ENCODE assay signal across 18 cellular contexts in genomic region chr6:44202972-44203750, GRCh38. TPM values are rescaled to one million over a fixed set of nuclear protein-coding genes. Genes with fewer than 3 reads are reported as not detected.
A peak's percentile ranks its signal among the peaks of the same experiment; 100 is the strongest.
DNase-seq lines count a peak whose midpoint lies in the region; ATAC-seq, FAIRE-seq and TF ChIP-seq lines count a peak whose summit lies in the region.
"Had no signal": no experiment of that assay in that cellular context is flagged by ENCODE, and none has a peak within 500 bp of the region (broad histone marks: within the 10 kb centered on the region; RNA-seq: fewer than 3 reads in every experiment).

No MANE protein-coding gene starts in this region.

- no peaks in the 10 kb centered on the region for H3K4me1 Mint-ChIP-seq in activated naive CD4-positive, alpha-beta T cell treated with anti-CD3 and anti-CD28 coated beads for 36 hours (ENCODE audit: low read depth)
- H3K4me1 Mint-ChIP-seq: activated T-helper 17 cell treated with anti-CD3 and anti-CD28 coated beads, Interleukin-2, amount 50 U/mL, for 72 hours had no signal

- H2AFZ ChIP-seq in H1 (ENCODE audit: low read length), result no peak overlapping the region
- H2AFZ ChIP-seq in OCI-LY7 (ENCODE audit: low read length), result no peak overlapping the region

- H3K27me3 Mint-ChIP-seq in activated naive CD4-positive, alpha-beta T cell treated with anti-CD3 and anti-CD28 coated beads for 36 hours (ENCODE audit: low read depth), result no peaks in the 10 kb centered on the region

- TF ChIP-seq POLR2A in H1 (IDR thresholded peaks at IDR 0.05; ENCODE audit: control extremely low read depth in 1 of 2, low read depth in 2 of 2, low read length in 2 of 2) (no peak), suprapubic skin (IDR thresholded peaks at IDR 0.05) (no peak)

- H3K4me3 ChIP-seq in NT2/D1 (ENCODE audit: insufficient read length, low read depth) (peak overlapping the region; percentile 9), H1 (ENCODE audit: extremely low read depth in 1 of 4, insufficient read depth in 2 of 4, low read depth in 3 of 4, low read length in 4 of 4) (peak overlapping the region in 2 of 4 experiments; percentile 5 to 7; a peak in 3 of 8 replicates), mucosa of descending colon (no peak overlapping the region), suprapubic skin (no peak overlapping the region), OCI-LY7 (ENCODE audit: low read depth, low read length, poor library complexity, severe bottlenecking) (no peak overlapping the region)
- H3K4me3 ChIP-seq: thoracic aorta had no signal

- peak overlapping the region; percentile 99 for H2BK5ac ChIP-seq in H1 (ENCODE audit: low read depth, low read length)

- TF ChIP-seq EP300 in H1 (IDR thresholded peaks at IDR 0.05; ENCODE audit: borderline replicate concordance in 1 of 2, low read depth in 2 of 2, low read length in 2 of 2) (no peak), suprapubic skin (IDR thresholded peaks at IDR 0.05) (no peak)

- peak overlapping the region; percentile 65 for H3K9ac ChIP-seq in NT2/D1 (ENCODE audit: insufficient read length, low read depth)
- H3K9ac ChIP-seq in H1 (replicated peaks in 1 of 4; ENCODE audit: extremely low read depth in 1 of 4, low read depth in 3 of 4, low read length in 3 of 4), result peak overlapping the region in 3 of 4 experiments; percentile 47 to 58 (median 51); a peak in 5 of 7 replicates

- no peaks in the 10 kb centered on the region for H4K20me1 ChIP-seq in H1 (replicated peaks in 1 of 2; ENCODE audit: control insufficient read depth in 1 of 2, insufficient read depth in 2 of 2, low read length in 2 of 2)
- H4K20me1 ChIP-seq in OCI-LY7 (ENCODE audit: insufficient read depth, low read length), result no peaks in the 10 kb centered on the region

- H3K18ac ChIP-seq in H1 (ENCODE audit: extremely low read depth, low read length), result peak overlapping the region; percentile 99

- H3K27me3 ChIP-seq in NT2/D1 (ENCODE audit: insufficient read depth, insufficient read length) (no peaks in the 10 kb centered on the region), H1 (replicated peaks in 1 of 4; ENCODE audit: control insufficient read depth in 3 of 4, extremely low read depth in 1 of 4, insufficient read depth in 3 of 4, low read length in 3 of 4) (no peaks in the 10 kb centered on the region), suprapubic skin (no peaks in the 10 kb centered on the region)

- peak; percentile 40 for ATAC-seq in mucosa of descending colon
- ATAC-seq: activated T-helper 17 cell treated with anti-CD3 and anti-CD28 coated beads, Interleukin-2, amount 50 U/mL, for 72 hours had no signal

- DNase-seq in NT2/D1 (ENCODE audit: low read depth, low spot score) (no peak), H1 (ENCODE audit: low read depth in 1 of 2, low spot score in 2 of 2) (no peak), mucosa of descending colon (no peak), suprapubic skin (ENCODE audit: low spot score in 2 of 2) (no peak), NCI-H146 (lab: John Stamatoyannopoulos, UW) (no peak), cerebellum (ENCODE audit: low spot score) (no peak), OCI-LY7 (ENCODE audit: low spot score) (no peak)
- no peak for DNase-seq in activated naive CD4-positive, alpha-beta T cell treated with anti-CD3 and anti-CD28 coated beads for 36 hours
- DNase-seq: amygdala; NCI-H187; NCI-H510A treated with DMSO at 0.1 percent for 48 hours; stimulated activated CD4-positive, alpha-beta T cell treated with anti-CD3 and anti-CD28 coated beads, Interleukin-4, amount 100 ng/mL, for 1 hour; stimulated activated CD8-positive, alpha-beta memory T cell treated with anti-CD3 and anti-CD28 coated beads, Interleukin-4, amount 100 ng/mL, for 48 hours; SW 1271 had no signal

- TF ChIP-seq RAD21 in H1 (IDR thresholded peaks at IDR 0.05 in 1 of 2, conservative IDR thresholded peaks at IDR 0.05 in 1 of 2; ENCODE audit: low read depth in 2 of 2, low read length in 2 of 2), result no peak

- H2BK12ac ChIP-seq in H1 (ENCODE audit: low read depth, low read length), result peak overlapping the region; percentile 100

- peak overlapping the region; percentile 99 for H4K91ac ChIP-seq in H1 (replicated peaks; ENCODE audit: insufficient read length, low read length)

- no peaks in the 10 kb centered on the region for H3K36me3 Mint-ChIP-seq in activated naive CD4-positive, alpha-beta T cell treated with anti-CD3 and anti-CD28 coated beads for 36 hours (ENCODE audit: low read depth)

- WGBS in H1 (ENCODE audit: extremely low coverage in 1 of 2, insufficient coverage in 1 of 2, insufficient read length in 1 of 2, insufficient replicate concordance in 2 of 2, low coverage in 1 of 2, low lambda C conversion rate in 2 of 2, missing lambda C conversion rate in 1 of 2), 2 experiments, result 84% methylated on average over 11 of the region's 11 CpGs; no CpG with 5 or more reads in 1 of the 2 experiments
- 90% methylated on average over 8 of the region's 11 CpGs for WGBS in suprapubic skin

- CTCF ChIA-PET in H1 (lab: Charles Lee; ENCODE audit: partially characterized antibody), result interaction anchor here (0.8 to 3.5 kb wide), 11 partner anchors 8 to 53 kb away, joined by 3 to 21 read pairs (median 6); partner anchors contain the start of gene SLC29A1
- CTCF ChIA-PET in OCI-LY7 (lab: Charles Lee; ENCODE audit: unreplicated experiment), result interaction anchor here (0.6 kb wide), 1 partner anchor 103 kb away, joined by 5 read pairs; no protein-coding TSS in a partner anchor
- CTCF ChIA-PET in activated naive CD4-positive, alpha-beta T cell treated with anti-CD3 and anti-CD28 coated beads for 36 hours (lab: Charles Lee), result interaction anchor here (2.3 kb wide), 1 partner anchor 10 kb away, joined by 6 read pairs; no protein-coding TSS in a partner anchor

- H3K9me3 Mint-ChIP-seq in activated naive CD4-positive, alpha-beta T cell treated with anti-CD3 and anti-CD28 coated beads for 36 hours, result no peaks in the 10 kb centered on the region
- H3K9me3 Mint-ChIP-seq: activated T-helper 17 cell treated with anti-CD3 and anti-CD28 coated beads, Interleukin-2, amount 50 U/mL, for 72 hours had no signal

- no peaks in the 10 kb centered on the region for H3K79me1 ChIP-seq in H1 (ENCODE audit: low read depth, low read length)

- peak overlapping the region; percentile 82 for H2AK5ac ChIP-seq in H1 (ENCODE audit: low read depth, low read length)

- POLR2A ChIA-PET in H1 (lab: Charles Lee; ENCODE audit: partially characterized antibody), result interaction anchor here (0.7 to 6.2 kb wide), 19 partner anchors 9 to 459 kb away, joined by 3 to 60 read pairs (median 5); partner anchors contain the start of genes HSP90AB1, MYMX and SLC29A1
- POLR2A ChIA-PET in OCI-LY7 (lab: Charles Lee), result no interaction called here

- no peaks in the 10 kb centered on the region for H3K9me2 ChIP-seq in OCI-LY7 (ENCODE audit: insufficient read depth, low read length)

- H3K23ac ChIP-seq in H1 (ENCODE audit: insufficient read length), result no peak overlapping the region

- H3K9me3 ChIP-seq in NT2/D1 (ENCODE audit: insufficient read depth, low read length) (no peaks in the 10 kb centered on the region), H1 (ENCODE audit: insufficient read depth in 2 of 2, low read depth in 1 of 2, low read length in 1 of 2) (no peaks in the 10 kb centered on the region), mucosa of descending colon (no peaks in the 10 kb centered on the region), suprapubic skin (no peaks in the 10 kb centered on the region), OCI-LY7 (ENCODE audit: low read length) (no peaks in the 10 kb centered on the region)
- H3K9me3 ChIP-seq: thoracic aorta had no signal

- H3K27ac ChIP-seq in H1 (ENCODE audit: low read depth, low read length) (peak overlapping the region; percentile 93), suprapubic skin (peak overlapping the region; percentile 85), OCI-LY7 (ENCODE audit: low read depth, low read length, poor library complexity, severe bottlenecking) (no peak overlapping the region)
- H3K27ac ChIP-seq: thoracic aorta had no signal

- TF ChIP-seq CTCF in H1 (IDR thresholded peaks at IDR 0.05; ENCODE audit: control extremely low read depth in 1 of 3, insufficient read depth in 1 of 3, low read depth in 1 of 3, low read length in 3 of 3), result no peak
- no peak for TF ChIP-seq CTCF in mucosa of descending colon (IDR thresholded peaks at IDR 0.05)
- no peak for TF ChIP-seq CTCF in suprapubic skin (IDR thresholded peaks at IDR 0.05)
- TF ChIP-seq CTCF in OCI-LY7 (conservative IDR thresholded peaks at IDR 0.05; ENCODE audit: low read length), result no peak

- H2BK20ac ChIP-seq in H1 (ENCODE audit: low read length), result peak overlapping the region; percentile 95

- BruUV-seq in OCI-LY7 (replicated peaks; lab: Mats Ljungman, UMichigan), result no TSS peak

- H3K56ac ChIP-seq in H1 (replicated peaks; ENCODE audit: insufficient read length, low read depth, low read length), result peak overlapping the region; percentile 60

- H3K4ac ChIP-seq in H1 (replicated peaks; ENCODE audit: insufficient read length, low read depth, low read length), result peak overlapping the region; percentile 94

- H3K4me2 ChIP-seq in H1 (ENCODE audit: insufficient read depth in 1 of 2, low read depth in 2 of 2, low read length in 2 of 2), result peak overlapping the region; percentile 49 to 55
- no peak overlapping the region for H3K4me2 ChIP-seq in OCI-LY7 (ENCODE audit: low read length)

- intact Hi-C loops in mucosa of descending colon (cut with DNase I, micrococcal nuclease), result no loop called here
- intact Hi-C loops in OCI-LY7 (cut with micrococcal nuclease; ENCODE audit: unreplicated experiment), result no loop called here
- intact Hi-C loops in activated naive CD4-positive, alpha-beta T cell treated with anti-CD3 and anti-CD28 coated beads for 36 hours (cut with micrococcal nuclease), result no loop called here

- H2BK15ac ChIP-seq in H1 (ENCODE audit: low read length), result peak overlapping the region; percentile 53; the same call in 1 of the 2 replicates

- peak; percentile 65 for FAIRE-seq in H1 (lab: Jason Lieb, UNC)

- peaks cover 17% of the 10 kb centered on the region for H3K4me1 ChIP-seq in NT2/D1 (ENCODE audit: insufficient read depth, insufficient read length)
- peaks cover 21 to 32% (median 30%) of the 10 kb centered on the region in 4 experiments for H3K4me1 ChIP-seq in H1 (replicated peaks in 1 of 4; ENCODE audit: control insufficient read depth in 3 of 4, insufficient read depth in 4 of 4, low read length in 3 of 4)
- no peaks in the 10 kb centered on the region for H3K4me1 ChIP-seq in mucosa of descending colon (ENCODE audit: low read depth)
- peaks cover 49% of the 10 kb centered on the region for H3K4me1 ChIP-seq in suprapubic skin
- H3K4me1 ChIP-seq in OCI-LY7 (ENCODE audit: insufficient read depth, low read length, poor library complexity, severe bottlenecking), result peaks cover 9% of the 10 kb centered on the region

- H3K79me2 ChIP-seq in H1 (ENCODE audit: control insufficient read depth in 1 of 2, insufficient read depth in 2 of 2, low read length in 2 of 2) (no peaks in the 10 kb centered on the region), OCI-LY7 (ENCODE audit: insufficient read depth, low read depth, low read length) (no peaks in the 10 kb centered on the region)

- H3K36me3 ChIP-seq in NT2/D1 (ENCODE audit: insufficient read depth, insufficient read length, low read length) (no peaks in the 10 kb centered on the region), H1 (ENCODE audit: control insufficient read depth in 2 of 4, insufficient read depth in 4 of 4, low read length in 3 of 4) (no peaks in the 10 kb centered on the region), mucosa of descending colon (ENCODE audit: low read depth) (no peaks in the 10 kb centered on the region), suprapubic skin (no peaks in the 10 kb centered on the region), OCI-LY7 (ENCODE audit: insufficient read depth, low read length) (no peaks in the 10 kb centered on the region)
- H3K36me3 ChIP-seq: thoracic aorta had no signal

- H3K27ac Mint-ChIP-seq in activated naive CD4-positive, alpha-beta T cell treated with anti-CD3 and anti-CD28 coated beads for 36 hours, result no peak overlapping the region
- H3K27ac Mint-ChIP-seq: activated T-helper 17 cell treated with anti-CD3 and anti-CD28 coated beads, Interleukin-2, amount 50 U/mL, for 72 hours had no signal

- no peak overlapping the region for H3K4me3 Mint-ChIP-seq in activated naive CD4-positive, alpha-beta T cell treated with anti-CD3 and anti-CD28 coated beads for 36 hours
- H3K4me3 Mint-ChIP-seq: activated T-helper 17 cell treated with anti-CD3 and anti-CD28 coated beads, Interleukin-2, amount 50 U/mL, for 72 hours had no signal

- no peaks in the 10 kb centered on the region; the same call in 1 of the 2 replicates for H3K23me2 ChIP-seq in H1 (ENCODE audit: low read depth, low read length)

- peak overlapping the region; percentile 95 for H4K5ac ChIP-seq in H1 (ENCODE audit: insufficient read length, low read depth, low read length)

- H3K14ac ChIP-seq in H1 (ENCODE audit: insufficient read length), result no peak overlapping the region

- peak overlapping the region; percentile 95 for H2BK120ac ChIP-seq in H1 (replicated peaks; ENCODE audit: low read depth, low read length)

- H4K8ac ChIP-seq in H1 (ENCODE audit: extremely low read depth, insufficient read depth, low read length), result peak overlapping the region; percentile 97; the same call in 1 of the 2 replicates

RNA-seq across cellular contexts. Expression of gene MYMX, which starts 13.6 kb away (rescaled TPM):
- total RNA-seq in H1 (2021; fragmentation: NEBNext Ultra II Directional; extraction: Animal tissue kit (Norgen Biotek cat#: 25700)), result 4.7 and 5.2 TPM in 2 replicates
- polyA plus RNA-seq in H1 (2011; rRNA removed), result 5.3 and 6.9 TPM in 2 replicates
- 6.9 TPM for polyA plus RNA-seq in H1 (2011; cell fraction: cytosol; rRNA removed)
- 8.2 TPM for polyA plus RNA-seq in H1 (2011; cell fraction: nucleus; rRNA removed)
- 7.5 to 8.9 TPM (median 7.9 TPM) in 4 replicates for polyA plus RNA-seq in H1 (2012, experiment 1 of 2)
- 9.3 TPM for polyA plus RNA-seq in H1 (2012, experiment 2 of 2)
- 10.1 TPM for polyA plus RNA-seq in H1 (2013, experiment 1 of 2)
- polyA plus RNA-seq in H1 (2013, experiment 2 of 2), result 10.6 TPM
- polyA minus RNA-seq in H1 (2011; rRNA and poly(A)+ RNA removed), result 3.2 and 3.8 TPM in 2 replicates
- 5.0 TPM for polyA minus RNA-seq in H1 (2011; cell fraction: cytosol; rRNA and poly(A)+ RNA removed)
- polyA minus RNA-seq in H1 (2011; cell fraction: nucleus; rRNA and poly(A)+ RNA removed), result 5.1 TPM
- total RNA-seq in mucosa of descending colon (under 1 TPM in 1 of 3 donors, not detected in 2; 0.39 TPM), suprapubic skin (not detected), cerebellum (not detected), OCI-LY7 (2022) (not detected in 2 replicates)
- not detected in 2 replicates for total RNA-seq in OCI-LY7 (2014; rRNA removed; shearing (Covaris generic))
- total RNA-seq in activated naive CD4-positive, alpha-beta T cell treated with anti-CD3 and anti-CD28 coated beads for 36 hours, result not detected
- total RNA-seq: activated T-helper 17 cell treated with anti-CD3 and anti-CD28 coated beads, Interleukin-2, amount 50 U/mL, for 72 hours; chondrocyte; thoracic aorta had no signal
- polyA plus RNA-seq: BJ had no signal

RNA-seq across cellular contexts. Expression of gene SLC29A1, which starts 20.2 kb away (rescaled TPM):
- 187 and 196 TPM in 2 replicates for total RNA-seq in H1 (2021; fragmentation: NEBNext Ultra II Directional; extraction: Animal tissue kit (Norgen Biotek cat#: 25700))
- 558 and 626 TPM in 2 replicates for polyA plus RNA-seq in H1 (2011; rRNA removed)
- polyA plus RNA-seq in H1 (2011; cell fraction: cytosol; rRNA removed), result 409 TPM
- 636 TPM for polyA plus RNA-seq in H1 (2011; cell fraction: nucleus; rRNA removed)
- 210 to 268 TPM (median 256 TPM) in 4 replicates for polyA plus RNA-seq in H1 (2012, experiment 1 of 2)
- 267 TPM for polyA plus RNA-seq in H1 (2012, experiment 2 of 2)
- polyA plus RNA-seq in H1 (2013, experiment 1 of 2), result 396 TPM
- 418 TPM for polyA plus RNA-seq in H1 (2013, experiment 2 of 2)
- polyA minus RNA-seq in H1 (2011; rRNA and poly(A)+ RNA removed), result 456 and 664 TPM in 2 replicates
- polyA minus RNA-seq in H1 (2011; cell fraction: cytosol; rRNA and poly(A)+ RNA removed), result 124 TPM
- polyA minus RNA-seq in H1 (2011; cell fraction: nucleus; rRNA and poly(A)+ RNA removed), result 168 TPM
- total RNA-seq in mucosa of descending colon, result 100 to 1,000 TPM in 1 of 3 donors, 10 to 100 TPM in 2; 12.9 to 140 (median 14.8) TPM
- 100 to 1,000 TPM in 1 of 4 donors, 10 to 100 TPM in 3; 61.7 to 133 (median 75.3) TPM for total RNA-seq in suprapubic skin
- 10.8 TPM for total RNA-seq in cerebellum
- total RNA-seq in OCI-LY7 (2014; rRNA removed; shearing (Covaris generic)), result 51.5 and 52.6 TPM in 2 replicates
- 54.1 and 64.6 TPM in 2 replicates for total RNA-seq in OCI-LY7 (2022)
- total RNA-seq in activated naive CD4-positive, alpha-beta T cell treated with anti-CD3 and anti-CD28 coated beads for 36 hours, result 10 to 100 TPM; 32.7 to 33.4 TPM

RNA-seq across cellular contexts. Expression of gene HSP90AB1, which starts 43.7 kb away (rescaled TPM):
- total RNA-seq in H1 (2021; fragmentation: NEBNext Ultra II Directional; extraction: Animal tissue kit (Norgen Biotek cat#: 25700)), result 2,224 and 2,297 TPM in 2 replicates
- polyA plus RNA-seq in H1 (2011; rRNA removed), result 1,244 and 1,564 TPM in 2 replicates
- polyA plus RNA-seq in H1 (2011; cell fraction: cytosol; rRNA removed), result 1,987 TPM
- polyA plus RNA-seq in H1 (2011; cell fraction: nucleus; rRNA removed), result 1,165 TPM
- polyA plus RNA-seq in H1 (2012, experiment 1 of 2), result 2,191 to 2,644 TPM (median 2,404 TPM) in 4 replicates
- 384 TPM for polyA plus RNA-seq in H1 (2012, experiment 2 of 2)
- polyA plus RNA-seq in H1 (2013, experiment 1 of 2), result 1,706 TPM
- 1,654 TPM for polyA plus RNA-seq in H1 (2013, experiment 2 of 2)
- 1,724 and 1,899 TPM in 2 replicates for polyA minus RNA-seq in H1 (2011; rRNA and poly(A)+ RNA removed)
- polyA minus RNA-seq in H1 (2011; cell fraction: cytosol; rRNA and poly(A)+ RNA removed), result 850 TPM
- polyA minus RNA-seq in H1 (2011; cell fraction: nucleus; rRNA and poly(A)+ RNA removed), result 610 TPM
- 100 to 1,000 TPM; 322 to 593 (median 399) TPM for total RNA-seq in mucosa of descending colon
- 100 to 1,000 TPM; 450 to 830 (median 678) TPM for total RNA-seq in suprapubic skin
- total RNA-seq in cerebellum, result 210 TPM
- total RNA-seq in OCI-LY7 (2014; rRNA removed; shearing (Covaris generic)), result 911 and 1,004 TPM in 2 replicates
- 1,055 and 1,282 TPM in 2 replicates for total RNA-seq in OCI-LY7 (2022)
- 1,000 to 10,000 TPM; 1,951 to 2,044 TPM for total RNA-seq in activated naive CD4-positive, alpha-beta T cell treated with anti-CD3 and anti-CD28 coated beads for 36 hours

RNA-seq across cellular contexts. Expression of gene CAPN11, which starts 44.5 kb away (rescaled TPM):
- total RNA-seq in H1 (2021; fragmentation: NEBNext Ultra II Directional; extraction: Animal tissue kit (Norgen Biotek cat#: 25700)), result 0.97 and 1.2 TPM in 2 replicates
- polyA plus RNA-seq in H1 (2011; rRNA removed), result 0.95 and 1.8 TPM in 2 replicates
- polyA plus RNA-seq in H1 (2011; cell fraction: cytosol; rRNA removed), result 1.4 TPM
- polyA plus RNA-seq in H1 (2011; cell fraction: nucleus; rRNA removed), result 7.7 TPM
- polyA plus RNA-seq in H1 (2012, experiment 1 of 2), result 1.0 to 1.9 TPM (median 1.2 TPM) in 4 replicates
- 0.92 TPM for polyA plus RNA-seq in H1 (2012, experiment 2 of 2)
- 1.2 TPM for polyA plus RNA-seq in H1 (2013, experiment 1 of 2)
- polyA plus RNA-seq in H1 (2013, experiment 2 of 2), result 0.99 TPM
- 1.0 and 1.2 TPM in 2 replicates for polyA minus RNA-seq in H1 (2011; rRNA and poly(A)+ RNA removed)
- polyA minus RNA-seq in H1 (2011; cell fraction: cytosol; rRNA and poly(A)+ RNA removed), result 1.2 TPM
- polyA minus RNA-seq in H1 (2011; cell fraction: nucleus; rRNA and poly(A)+ RNA removed), result 1.3 TPM
- total RNA-seq in mucosa of descending colon (1 to 10 TPM in 2 of 3 donors, under 1 TPM in 1; 0.35 to 1.2 (median 1.1) TPM), suprapubic skin (1 to 10 TPM in 2 of 4 donors, under 1 TPM in 2; 0.45 to 2.5 (median 1.2) TPM), cerebellum (not detected), OCI-LY7 (2022) (not detected in 2 replicates)
- total RNA-seq in OCI-LY7 (2014; rRNA removed; shearing (Covaris generic)), result not detected in 2 replicates
- total RNA-seq in activated naive CD4-positive, alpha-beta T cell treated with anti-CD3 and anti-CD28 coated beads for 36 hours, result not detected
- total RNA-seq: thoracic aorta had no signal

RNA-seq across cellular contexts. Expression of gene SLC35B2, which starts 54.2 kb away (rescaled TPM):
- total RNA-seq in H1 (2021; fragmentation: NEBNext Ultra II Directional; extraction: Animal tissue kit (Norgen Biotek cat#: 25700)), result 29.5 and 32.3 TPM in 2 replicates
- polyA plus RNA-seq in H1 (2011; rRNA removed), result 65.0 and 73.7 TPM in 2 replicates
- 49.6 TPM for polyA plus RNA-seq in H1 (2011; cell fraction: cytosol; rRNA removed)
- 90.4 TPM for polyA plus RNA-seq in H1 (2011; cell fraction: nucleus; rRNA removed)
- 26.2 to 41.2 TPM (median 36.7 TPM) in 4 replicates for polyA plus RNA-seq in H1 (2012, experiment 1 of 2)
- 48.9 TPM for polyA plus RNA-seq in H1 (2012, experiment 2 of 2)
- polyA plus RNA-seq in H1 (2013, experiment 1 of 2), result 43.7 TPM
- polyA plus RNA-seq in H1 (2013, experiment 2 of 2), result 43.6 TPM
- polyA minus RNA-seq in H1 (2011; rRNA and poly(A)+ RNA removed), result 48.1 and 49.1 TPM in 2 replicates
- polyA minus RNA-seq in H1 (2011; cell fraction: cytosol; rRNA and poly(A)+ RNA removed), result 21.4 TPM
- polyA minus RNA-seq in H1 (2011; cell fraction: nucleus; rRNA and poly(A)+ RNA removed), result 25.3 TPM
- total RNA-seq in mucosa of descending colon, result 10 to 100 TPM; 24.9 to 38.0 (median 31.6) TPM
- 10 to 100 TPM; 26.2 to 38.5 (median 30.9) TPM for total RNA-seq in suprapubic skin
- 23.9 TPM for total RNA-seq in cerebellum
- 10.1 and 13.9 TPM in 2 replicates for total RNA-seq in OCI-LY7 (2014; rRNA removed; shearing (Covaris generic))
- total RNA-seq in OCI-LY7 (2022), result 15.3 and 16.5 TPM in 2 replicates
- total RNA-seq in activated naive CD4-positive, alpha-beta T cell treated with anti-CD3 and anti-CD28 coated beads for 36 hours, result 1 to 10 TPM; 7.2 to 7.3 TPM
